Comparison of ENCODE assay signal across 26 cellular contexts in genomic region chr4:81984746-81985145, GRCh38.
"Had no signal": no experiment of that assay in that cellular context is flagged by ENCODE, and none has a peak within 500 bp of the region (broad histone marks: within the 10 kb centered on the region; RNA-seq: fewer than 3 reads in every experiment).

No MANE protein-coding gene starts in this region.

- H3K27me3 ChIP-seq: brain microvascular endothelial cell, colonic mucosa had no signal

- ATAC-seq: activated CD4-positive, CD25-positive, alpha-beta regulatory T cell treated with anti-CD3 and anti-CD28 coated beads, Interleukin-2, amount 50 U/mL, for 24 hours; activated CD8-positive, alpha-beta T cell treated with anti-CD3 and anti-CD28 coated beads for 36 hours; activated T-cell treated with anti-CD3 and anti-CD28 coated beads, Interleukin-2, amount 50 U/mL, for 4 hours; activated T-helper 17 cell treated with anti-CD3 and anti-CD28 coated beads, Interleukin-2, amount 50 U/mL, for 72 hours; esophagus mucosa; heart left ventricle; T-helper 17 cell had no signal

- H3K27ac ChIP-seq: brain microvascular endothelial cell, colonic mucosa, dorsolateral prefrontal cortex, heart left ventricle, WERI-Rb-1 had no signal

- DNase-seq: activated B cell treated with CpG ODN at 0.5 μM for 24 hours; activated CD4-positive, alpha-beta T cell treated with anti-CD3 and anti-CD28 coated beads for 48 hours; activated CD4-positive, alpha-beta T cell treated with anti-CD3 and anti-CD28 coated beads, Interleukin-2, amount 50 U/mL, for 1 hour; activated CD4-positive, alpha-beta T cell treated with anti-CD3 and anti-CD28 coated beads, Interleukin-2, amount 50 U/mL, for 48 hours; activated CD8-positive, alpha-beta memory T cell treated with anti-CD3 and anti-CD28 coated beads for 24 hours; activated CD8-positive, alpha-beta T cell treated with anti-CD3 and anti-CD28 coated beads for 36 hours; activated effector memory CD4-positive, alpha-beta T cell treated with Interleukin-2 at 50 U/mL for 16 hours; activated gamma-delta T cell treated with Interleukin-2 at 50 U/mL for 16 hours; activated naive CD4-positive, alpha-beta T cell treated with anti-CD3 and anti-CD28 coated beads, Interleukin-2, amount 50 U/mL, for 16 hours; activated naive CD4-positive, alpha-beta T cell treated with Interleukin-2 at 50 U/mL for 16 hours; activated T-cell treated with anti-CD3 and anti-CD28 coated beads, Interleukin-2, amount 50 U/mL, for 4 hours; amniotic stem cell; anterior cingulate cortex; brain microvascular endothelial cell; colonic mucosa; dorsolateral prefrontal cortex; effector memory CD4-positive, alpha-beta T cell; endodermal cell; foreskin fibroblast; heart left ventricle; T-helper 17 cell; T1000; WERI-Rb-1 had no signal

- H3K9me3 ChIP-seq: colonic mucosa, heart left ventricle had no signal

- H3K4me1 ChIP-seq: colonic mucosa, heart left ventricle had no signal

- H3K36me3 ChIP-seq: brain microvascular endothelial cell, colonic mucosa, heart left ventricle, WERI-Rb-1 had no signal

- H3K4me3 ChIP-seq: colonic mucosa, dorsolateral prefrontal cortex, heart left ventricle had no signal
